In the genomic region with DNA sequence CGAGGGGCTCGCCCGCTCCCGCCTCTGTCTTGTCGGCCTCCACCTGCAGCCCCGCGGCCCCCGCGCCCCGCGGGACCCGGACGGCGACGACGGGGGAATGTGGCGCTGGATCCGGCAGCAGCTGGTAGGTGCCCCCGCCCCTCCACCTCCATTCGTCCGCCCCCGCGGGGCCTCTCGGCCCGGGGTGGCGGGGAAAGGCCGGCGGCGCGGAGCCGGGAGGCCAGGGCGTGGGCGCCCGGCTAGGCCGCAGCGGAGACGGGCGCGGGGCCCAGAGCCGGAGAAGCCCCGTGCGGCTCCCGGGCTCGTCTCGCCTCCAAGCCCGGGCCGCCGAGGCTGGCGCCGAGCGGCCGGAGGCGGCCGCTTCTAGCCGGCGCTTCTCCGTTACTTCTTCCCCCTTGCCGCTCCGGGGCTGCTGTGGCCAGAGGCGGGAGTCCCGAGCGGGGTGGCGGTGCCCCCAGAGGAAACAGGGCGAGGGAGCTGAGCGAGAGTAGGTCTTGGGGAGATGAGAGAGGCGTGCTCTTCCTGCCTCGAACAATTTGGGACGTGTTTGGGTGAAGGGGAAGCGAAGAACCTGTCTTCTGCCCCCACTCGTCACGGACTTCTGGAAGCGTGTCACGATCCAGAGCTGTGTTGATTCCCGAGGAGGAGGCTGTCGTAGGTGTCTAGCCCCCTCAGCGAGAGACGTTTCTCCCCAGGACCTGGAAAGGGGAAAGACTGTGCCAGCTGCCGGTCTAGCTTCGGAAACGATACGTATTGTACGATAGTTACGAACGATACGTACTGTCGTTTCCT, we compare ENCODE assay signal across 8 cellular contexts. TPM values are rescaled to one million over a fixed set of nuclear protein-coding genes. Genes with fewer than 3 reads are reported as not detected.
DNase-seq lines count a peak whose midpoint lies in the region; ATAC-seq and TF ChIP-seq lines count a peak whose summit lies in the region.

No MANE protein-coding gene starts in this region.

- peak; percentile 48 for ATAC-seq in GM19324 (IDR thresholded peaks at IDR 0.05; ENCODE audit: low FRiP score, unreplicated experiment)
- peak; percentile 42 for ATAC-seq in HG03432 (IDR thresholded peaks at IDR 0.05; ENCODE audit: unreplicated experiment)

- no peaks in the 10 kb centered on the region for H3K27me3 Mint-ChIP-seq in CD14-positive monocyte (ENCODE audit: low read depth in 3 of 3)

- peak overlapping the region; percentile 96 for H3K4me2 ChIP-seq in osteoblast (ENCODE audit: insufficient read depth, low read length)

- no peak for TF ChIP-seq EP300 in transverse colon (IDR thresholded peaks at IDR 0.05; ENCODE audit: low read depth)

- peak overlapping the region; percentile 84 for H2AFZ ChIP-seq in osteoblast (ENCODE audit: low read length)

- peaks cover 30% of the 10 kb centered on the region for H3K4me1 Mint-ChIP-seq in CD14-positive monocyte

- WGBS in transverse colon (ENCODE audit: low coverage in 1 of 2), 2 donors = 1% methylated on average over 32 of the region's 86 CpGs; no CpG with 5 or more reads in 1 of the 2 donors

- H3K36me3 Mint-ChIP-seq in CD14-positive monocyte = peaks cover 3 to 6% of the 10 kb centered on the region in 2 donors

- no peaks in the 10 kb centered on the region for H3K9me3 Mint-ChIP-seq in CD14-positive monocyte

- H3K9me3 ChIP-seq in osteoblast (ENCODE audit: low read depth, low read length) (no peaks in the 10 kb centered on the region), transverse colon (no peaks in the 10 kb centered on the region)

- intact Hi-C loops in CD14-positive monocyte (cut with micrococcal nuclease) (no loop called here), transverse colon (cut with DNase I; ENCODE audit: low total_unique reads) (no loop called here)

- peak overlapping the region; percentile 88 for H3K4me3 ChIP-seq in osteoblast (ENCODE audit: insufficient read depth, low read length)
- peak overlapping the region; percentile 89 to 96 (median 92) for H3K4me3 ChIP-seq in transverse colon

- TF ChIP-seq CTCF in CD14-positive monocyte (IDR thresholded peaks at IDR 0.05) = no peak
- TF ChIP-seq CTCF in osteoblast (IDR thresholded peaks at IDR 0.05; ENCODE audit: extremely low read depth, low read depth, low read length) = no peak
- TF ChIP-seq CTCF in transverse colon (IDR thresholded peaks at IDR 0.05) = no peak

- DNase-seq in CD14-positive monocyte (ENCODE audit: low spot score) (no peak), RPMI8226 (peak; percentile 53), globus pallidus (ENCODE audit: low spot score) (peak; percentile 35), osteoblast (ENCODE audit: insufficient read length, low spot score, missing footprints) (peak; percentile 93), transverse colon (peak; percentile 56)
- DNase-seq in activated naive CD4-positive, alpha-beta T cell treated with Interleukin-2 at 50 U/mL for 16 hours = peak; percentile 64

- TF ChIP-seq POLR2A in transverse colon (IDR thresholded peaks at IDR 0.05) = peak; percentile 46

- H3K27ac ChIP-seq in osteoblast (ENCODE audit: low read depth, low read length) (peak overlapping the region; percentile 73), transverse colon (peak overlapping the region; percentile 96 to 99 (median 98))

- H4K20me1 ChIP-seq in osteoblast (ENCODE audit: insufficient read depth, low read length) = peaks cover 24% of the 10 kb centered on the region

- H3K36me3 ChIP-seq in osteoblast (ENCODE audit: insufficient read depth, low read length) (no peaks in the 10 kb centered on the region), transverse colon (no peaks in the 10 kb centered on the region)

- H3K79me2 ChIP-seq in osteoblast (ENCODE audit: insufficient read depth, low read length) = peaks cover 53% of the 10 kb centered on the region

- in situ Hi-C loops in transverse colon (cut with MboI; ENCODE audit: low pct_ligation_motif_present in 1 of 4, low pct_unique_long_range_greater_than_20kb in 1 of 4, low sequenced_read_pairs in 3 of 4) = no loop called here

- H3K27me3 ChIP-seq in osteoblast (ENCODE audit: insufficient read depth, low read length) (peaks cover 3% of the 10 kb centered on the region), transverse colon (no peaks in the 10 kb centered on the region)

- peak overlapping the region; percentile 94 to 95 for H3K4me3 Mint-ChIP-seq in CD14-positive monocyte

- H3K4me1 ChIP-seq in osteoblast (ENCODE audit: insufficient read depth, low read length) (peaks cover 14% of the 10 kb centered on the region), transverse colon (peaks cover 3 to 43% (median 21%) of the 10 kb centered on the region in 4 donors)

- peak overlapping the region; percentile 95 to 98 (median 97) for H3K27ac Mint-ChIP-seq in CD14-positive monocyte

RNA-seq across cellular contexts. Expression of gene ATP11B, which starts 0.6 kb away (rescaled TPM):
- polyA plus RNA-seq in CD14-positive monocyte = 10 to 100 TPM; 11.1 to 25.1 TPM
- total RNA-seq in osteoblast (71.3 and 76.0 TPM in 2 replicates), transverse colon (100 to 1,000 TPM; 117 to 219 (median 134) TPM)
